ENCODE assay signal across 8 cellular contexts in the genomic region with DNA sequence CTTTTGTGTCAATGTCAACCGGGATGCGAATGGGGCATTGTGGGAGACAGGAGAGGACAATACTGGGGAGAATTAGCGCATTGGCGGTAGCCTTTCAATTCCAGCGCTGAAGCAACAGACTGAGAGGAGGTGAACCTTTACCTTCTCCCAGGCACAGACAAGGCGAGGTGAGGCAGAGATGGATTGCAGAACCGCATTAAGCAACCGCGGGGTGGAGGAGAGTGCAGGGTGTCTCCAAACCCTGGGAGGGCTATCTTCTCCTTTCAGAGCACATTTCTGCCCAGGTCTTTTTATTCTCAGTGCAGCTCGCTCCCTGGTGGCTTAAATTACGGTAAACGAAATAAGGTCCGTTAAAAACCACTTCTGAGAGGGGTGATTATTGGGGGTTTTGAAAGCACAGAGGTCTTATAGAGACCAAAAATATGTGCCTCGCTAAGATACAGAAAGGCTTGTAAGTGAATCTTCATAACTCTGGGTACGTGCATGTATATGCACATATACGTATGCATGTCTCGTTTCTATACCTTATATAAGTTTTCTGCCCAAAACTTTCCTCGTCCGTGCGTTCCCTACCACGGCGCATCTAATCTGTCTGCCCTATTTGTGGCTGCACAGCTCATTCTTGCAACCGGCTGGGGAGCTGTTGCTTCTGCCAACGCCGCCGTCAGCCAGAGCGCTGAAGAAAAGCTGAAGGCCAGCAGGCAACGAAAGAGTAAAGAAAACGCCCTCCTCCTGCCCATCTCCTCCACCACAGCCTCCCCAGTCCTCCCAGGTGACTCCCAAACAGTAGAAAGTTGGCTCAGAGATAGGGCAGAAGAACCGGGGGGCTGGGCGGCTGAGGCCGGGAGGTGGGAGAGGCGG. TPM values are rescaled to one million over a fixed set of nuclear protein-coding genes. Genes with fewer than 3 reads are reported as not detected.
DNase-seq lines count a peak whose midpoint lies in the region; ATAC-seq and TF ChIP-seq lines count a peak whose summit lies in the region.

No MANE protein-coding gene starts in this region.

- peak; percentile 17 for DNase-seq in GM13977 (ENCODE audit: low spot score)
- peak; percentile 26 for DNase-seq in NCI-H748 treated with DMSO at 0.1 percent for 48 hours (lab: John Stamatoyannopoulos, UW)
- DNase-seq in foreskin melanocyte = peak; percentile 17
- no peak for DNase-seq in trophoblast cell
- no peak for DNase-seq in NCI-H128 (lab: John Stamatoyannopoulos, UW; ENCODE audit: unreplicated experiment)

- no peak overlapping the region for H3K9ac ChIP-seq in trophoblast cell (ENCODE audit: low read length)

- no peak overlapping the region for H2AK5ac ChIP-seq in trophoblast cell (ENCODE audit: low read length)

- no peak overlapping the region for H3K4me3 ChIP-seq in trophoblast cell (ENCODE audit: low read depth, low read length)

- no peak overlapping the region for H3K27ac ChIP-seq in trophoblast cell (ENCODE audit: low read depth, low read length)

- no peaks in the 10 kb centered on the region for H3K79me2 ChIP-seq in trophoblast cell (ENCODE audit: control insufficient read depth, insufficient read depth, low read length, poor library complexity)

- no peak overlapping the region for H2BK5ac ChIP-seq in trophoblast cell (ENCODE audit: low read depth, low read length, poor library complexity)

- no peak overlapping the region for H3K18ac ChIP-seq in trophoblast cell (ENCODE audit: low read length)

- ATAC-seq in GM21360 (IDR thresholded peaks at IDR 0.05; ENCODE audit: unreplicated experiment) (no peak), HG02678 (IDR thresholded peaks at IDR 0.05; ENCODE audit: unreplicated experiment) (no peak), HG03196 (IDR thresholded peaks at IDR 0.05; ENCODE audit: unreplicated experiment) (no peak)

- no peak overlapping the region for H4K12ac ChIP-seq in trophoblast cell (ENCODE audit: low read depth, low read length)

- peaks cover 28% of the 10 kb centered on the region for H3K27me3 ChIP-seq in trophoblast cell (ENCODE audit: insufficient read depth, low read length)

- H4K91ac ChIP-seq in trophoblast cell (ENCODE audit: low read depth, low read length) = no peak overlapping the region

- no peaks in the 10 kb centered on the region for H3K79me1 ChIP-seq in trophoblast cell (ENCODE audit: low read length)

- TF ChIP-seq CTCF in GM13977 (IDR thresholded peaks at IDR 0.05; ENCODE audit: extremely low read depth, insufficient read depth, missing control alignments) = no peak

- H3K14ac ChIP-seq in trophoblast cell (ENCODE audit: low read length) = no peak overlapping the region

- no peak overlapping the region for H2AFZ ChIP-seq in trophoblast cell (ENCODE audit: insufficient read depth, low read length, poor library complexity)

- in situ Hi-C loops in GM13977 (cut with MboI; ENCODE audit: low pct_unique_long_range_greater_than_20kb, low sequenced_read_pairs, unreplicated experiment) = no loop called here

- H2BK120ac ChIP-seq in trophoblast cell (ENCODE audit: insufficient read depth, low read length, poor library complexity) = no peak overlapping the region

- no peak overlapping the region for H3K23ac ChIP-seq in trophoblast cell (ENCODE audit: low read length)

- peaks cover 4 to 6% of the 10 kb centered on the region in 2 experiments for H3K4me1 ChIP-seq in trophoblast cell (ENCODE audit: control insufficient read depth in 1 of 2, insufficient read depth in 2 of 2, low read length in 2 of 2)

- no peak overlapping the region for H2BK12ac ChIP-seq in trophoblast cell (ENCODE audit: low read length)

- H3K4me2 ChIP-seq in trophoblast cell (ENCODE audit: low read length) = peak overlapping the region; percentile 57

- no peak overlapping the region for H4K8ac ChIP-seq in trophoblast cell (ENCODE audit: low read depth, low read length)

- no CpG with 5 or more reads among the region's 33 CpGs for WGBS in trophoblast cell (ENCODE audit: extremely low coverage, insufficient coverage, insufficient read length)

- H3K4ac ChIP-seq in trophoblast cell (ENCODE audit: low read depth, low read length) = no peak overlapping the region

- H3K9me3 ChIP-seq in trophoblast cell (ENCODE audit: insufficient read depth, low read depth, low read length) = no peaks in the 10 kb centered on the region

- H3K36me3 ChIP-seq in trophoblast cell (ENCODE audit: control insufficient read depth in 1 of 2, insufficient read depth in 2 of 2, low read length in 2 of 2) = no peaks in the 10 kb centered on the region

RNA-seq across cellular contexts. Expression of a gene that starts 0.9 kb away (rescaled TPM):
- 0.01 TPM in 1 of 2 replicates, not detected in the other for polyA plus RNA-seq in trophoblast cell (2013)

RNA-seq across cellular contexts. Expression of a gene that starts 37.0 kb away (rescaled TPM):
- not detected in 2 replicates for polyA plus RNA-seq in trophoblast cell (2013)

Comparison
In these comparisons a context has a peak if more than half of its experiments do, and no peak if none do; other contexts are left out.
1. DNase-seq: peak in GM13977 (single experiment), NCI-H748 treated with DMSO at 0.1 percent for 48 hours (single experiment) and foreskin melanocyte (single experiment); none in trophoblast cell (0 of 2) and NCI-H128 (single experiment).